In genomic region chr3:187745201-187746058, GRCh38 we compare ENCODE assay signal across 1 cellular context.
TF ChIP-seq lines count a peak whose summit lies in the region.

TSS of gene BCL6 (minus strand) at chr3:187745468. CDS start at chr3:187733693, 11,775 bp downstream.

TF ChIP-seq in K562, 482 proteins besides CTCF, POLR2A, EP300 and RAD21 (continued from another document and continues in another):
- TF ChIP-seq AFF4 (CRISPR knock-in tag; IDR thresholded peaks at IDR 0.05): peak; percentile 72; the same call in 1 of the 2 replicates
- peak in 1 of 2 experiments; percentile 80; a peak in 2 of 4 replicates for TF ChIP-seq ZMIZ1 (IDR thresholded peaks at IDR 0.05; ENCODE audit: low read depth in 2 of 2, low read length in 2 of 2)
- TF ChIP-seq TEAD1 (CRISPR knock-in tag; IDR thresholded peaks at IDR 0.05): peak in 1 of 2 experiments; percentile 45; a peak in 1 of 4 replicates
- TF ChIP-seq GTF2B (IDR thresholded peaks at IDR 0.05; ENCODE audit: extremely low read depth, insufficient read length): peak; percentile 78
- TF ChIP-seq SMAD2 (IDR thresholded peaks at IDR 0.05; ENCODE audit: low read depth, low read length): no peak
- peak; percentile 65 for TF ChIP-seq VEZF1 (CRISPR knock-in tag; IDR thresholded peaks at IDR 0.05)
- peak; percentile 71; the same call in 1 of the 2 replicates for TF ChIP-seq LEF1 (IDR thresholded peaks at IDR 0.05)
- peak; percentile 78 for TF ChIP-seq KDM5B (IDR thresholded peaks at IDR 0.05; ENCODE audit: insufficient replicate concordance, low read depth, low read length)
- TF ChIP-seq EP400 (IDR thresholded peaks at IDR 0.05): peak; percentile 79
- peak; percentile 4 for TF ChIP-seq SP2 (IDR thresholded peaks at IDR 0.05; ENCODE audit: extremely low read depth, low read depth, low read length, poor library complexity, severe bottlenecking)
- no peak for TF ChIP-seq ADNP (tag; IDR thresholded peaks at IDR 0.05)
- TF ChIP-seq CHAMP1 (IDR thresholded peaks at IDR 0.05): no peak
- TF ChIP-seq SUPT5H (IDR thresholded peaks at IDR 0.05): peak; percentile 82
- peak; percentile 75 for TF ChIP-seq MITF (IDR thresholded peaks at IDR 0.05)
- peak; percentile 77 for TF ChIP-seq TFE3 (CRISPR knock-in tag; IDR thresholded peaks at IDR 0.05)
- TF ChIP-seq YY1 (IDR thresholded peaks at IDR 0.05; ENCODE audit: borderline replicate concordance in 1 of 3, control insufficient read depth in 1 of 3, extremely low read depth in 1 of 3, insufficient read depth in 3 of 3, insufficient read length in 1 of 3, insufficient replicate concordance in 2 of 3, low read depth in 1 of 3, low read length in 2 of 3): peak in 1 of 3 experiments; percentile 16
- TF ChIP-seq ATF7 (IDR thresholded peaks at IDR 0.05): peak; percentile 100
- TF ChIP-seq KLF13 (tag; IDR thresholded peaks at IDR 0.05; ENCODE audit: borderline replicate concordance, low read depth): 0 out of 2 replicates have a peak, but pooled peaks have one; percentile 26
- TF ChIP-seq KAT7 (CRISPR knock-in tag; IDR thresholded peaks at IDR 0.05; ENCODE audit: borderline replicate concordance): no peak
- TF ChIP-seq ZBTB49 (CRISPR knock-in tag; IDR thresholded peaks at IDR 0.05; ENCODE audit: borderline replicate concordance): no peak
- peak; percentile 81 for TF ChIP-seq SMAD1 (IDR thresholded peaks at IDR 0.05; ENCODE audit: low read depth, low read length, partially characterized antibody)
- TF ChIP-seq JUN (IDR thresholded peaks at IDR 0.05; ENCODE audit: borderline replicate concordance, low read depth, low read length): peak; percentile 71; the same call in 1 of the 2 replicates
- TF ChIP-seq JUN (CRISPR knock-in tag; IDR thresholded peaks at IDR 0.05; ENCODE audit: borderline replicate concordance): no peak
- peak; percentile 87 for TF ChIP-seq HDAC3 (IDR thresholded peaks at IDR 0.05; ENCODE audit: borderline replicate concordance, partially characterized antibody)
- peak; percentile 72; the same call in 1 of the 2 replicates for TF ChIP-seq TARDBP (IDR thresholded peaks at IDR 0.05)
- TF ChIP-seq NCOA1 (IDR thresholded peaks at IDR 0.05; ENCODE audit: low read depth): peak; percentile 95
- no peak for TF ChIP-seq HMG20B (CRISPR knock-in tag; IDR thresholded peaks at IDR 0.05)
- peak; percentile 70; the same call in 1 of the 2 replicates for TF ChIP-seq MEF2D (tag; conservative IDR thresholded peaks at IDR 0.05; ENCODE audit: low read depth)
- peak; percentile 34; the same call in 1 of the 2 replicates for TF ChIP-seq PYGO2 (tag; IDR thresholded peaks at IDR 0.05)
- TF ChIP-seq TAF1 (IDR thresholded peaks at IDR 0.05; ENCODE audit: control insufficient read depth, extremely low read depth, insufficient read depth, low read length, severe bottlenecking): peak; percentile 92
- no peak for TF ChIP-seq HOMEZ (CRISPR knock-in tag; IDR thresholded peaks at IDR 0.05)
- TF ChIP-seq POLR2AphosphoS5 (IDR thresholded peaks at IDR 0.05; ENCODE audit: control insufficient read depth, insufficient read depth, low read depth, low read length): peak; percentile 93
- TF ChIP-seq ZFX (CRISPR knock-in tag; IDR thresholded peaks at IDR 0.05): peak; percentile 69
- TF ChIP-seq MYBL2 (IDR thresholded peaks at IDR 0.05; ENCODE audit: low read depth): no peak
- no peak for TF ChIP-seq MYBL2 (CRISPR knock-in tag; IDR thresholded peaks at IDR 0.05; ENCODE audit: borderline replicate concordance)
- TF ChIP-seq FOXM1 (IDR thresholded peaks at IDR 0.05; ENCODE audit: low read depth): peak; percentile 35; the same call in 1 of the 2 replicates
- no peak for TF ChIP-seq FOXM1 (CRISPR knock-in tag; IDR thresholded peaks at IDR 0.05; ENCODE audit: low read depth)
